ENCODE assay signal across 10 cellular contexts in the genomic region with DNA sequence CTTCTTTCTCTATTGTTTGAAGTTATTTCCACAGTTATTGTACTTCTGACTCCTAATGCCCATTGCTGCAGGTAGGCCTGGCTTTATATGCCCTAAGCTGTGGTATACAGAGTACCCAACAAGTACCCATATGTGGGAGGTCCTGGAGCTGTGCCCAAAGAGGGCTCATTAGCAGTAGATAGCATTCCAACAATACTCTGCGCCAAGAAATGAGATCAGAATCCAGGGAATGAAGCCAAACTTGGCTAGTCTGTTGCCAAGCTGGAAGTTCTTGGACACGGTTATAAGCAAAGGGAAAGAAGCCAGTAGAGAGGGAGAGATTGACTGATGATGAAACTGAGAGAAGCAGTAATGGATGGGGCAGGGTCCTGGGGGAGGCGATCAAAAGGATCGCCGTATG. TPM values are rescaled to one million over a fixed set of nuclear protein-coding genes. Genes with fewer than 3 reads are reported as not detected.
DNase-seq lines count a peak whose midpoint lies in the region; ATAC-seq lines count a peak whose summit lies in the region.
"Had no signal": no experiment of that assay in that cellular context is flagged by ENCODE, and none has a peak within 500 bp of the region (broad histone marks: within the 10 kb centered on the region; RNA-seq: fewer than 3 reads in every experiment).

No MANE protein-coding gene starts in this region.

- H3K27me3 ChIP-seq in aorta (ENCODE audit: control insufficient read depth in 1 of 2, insufficient read depth in 2 of 2, low read length in 1 of 2) = no peaks in the 10 kb centered on the region

- peaks cover 0 to 4% of the 10 kb centered on the region in 2 donors for H3K36me3 Mint-ChIP-seq in activated naive CD4-positive, alpha-beta T cell treated with anti-CD3 and anti-CD28 coated beads, Interleukin-2, amount 50 U/mL, for 72 hours

- H3K9me3 Mint-ChIP-seq in activated naive CD4-positive, alpha-beta T cell treated with anti-CD3 and anti-CD28 coated beads, Interleukin-2, amount 50 U/mL, for 72 hours = peaks cover 4 to 12% of the 10 kb centered on the region in 2 donors

- ATAC-seq in aorta (ENCODE audit: low FRiP score) (peak; percentile 38), GM18511 (IDR thresholded peaks at IDR 0.05; ENCODE audit: unreplicated experiment) (no peak)
- no peak for ATAC-seq in activated naive CD4-positive, alpha-beta T cell treated with anti-CD3 and anti-CD28 coated beads, Interleukin-2, amount 50 U/mL, for 72 hours
- ATAC-seq: activated T-cell treated with anti-CD3 and anti-CD28 coated beads, Interleukin-2, amount 50 U/mL, for 72 hours had no signal

- DNase-seq in NCI-H2171 treated with DMSO at 0.1 percent for 48 hours (lab: John Stamatoyannopoulos, UW) = peak; percentile 4
- DNase-seq in NCI-H2171 (lab: John Stamatoyannopoulos, UW) = no peak
- DNase-seq in cerebellar cortex (ENCODE audit: low spot score) = peak; percentile 91
- peak; percentile 89 for DNase-seq in kidney tubule cell (ENCODE audit: low spot score)
- peak in 1 of 2 donors; percentile 62 for DNase-seq in aorta
- DNase-seq in DMS114 treated with DMSO at 0.1 percent for 48 hours (lab: John Stamatoyannopoulos, UW; ENCODE audit: unreplicated experiment) = no peak
- DNase-seq in activated naive CD4-positive, alpha-beta T cell treated with anti-CD3 and anti-CD28 coated beads, Interleukin-2, amount 50 U/mL, for 72 hours (ENCODE audit: low spot score in 2 of 2) = no peak
- DNase-seq: 8988T; activated T-cell treated with anti-CD3 and anti-CD28 coated beads, Interleukin-2, amount 50 U/mL, for 72 hours had no signal

- no peaks in the 10 kb centered on the region for H3K9me3 ChIP-seq in aorta (ENCODE audit: control insufficient read depth, low read length)

- no peaks in the 10 kb centered on the region for H3K36me3 ChIP-seq in aorta (ENCODE audit: control insufficient read depth in 1 of 2, insufficient read depth in 2 of 2, low read length in 1 of 2)

- WGBS in aorta, 2 donors = 4% methylated on average over 5 of the region's 5 CpGs

- H3K27ac Mint-ChIP-seq in activated naive CD4-positive, alpha-beta T cell treated with anti-CD3 and anti-CD28 coated beads, Interleukin-2, amount 50 U/mL, for 72 hours = no peak overlapping the region
- H3K27ac Mint-ChIP-seq: activated T-cell treated with anti-CD3 and anti-CD28 coated beads, Interleukin-2, amount 50 U/mL, for 72 hours had no signal

- H3K4me1 ChIP-seq in aorta (ENCODE audit: control insufficient read depth in 1 of 2, insufficient read depth in 2 of 2, low read length in 2 of 2) = no peaks in the 10 kb centered on the region

- H3K27ac ChIP-seq in aorta (ENCODE audit: low read depth in 1 of 2, low read length in 2 of 2) = no peak overlapping the region

- intact Hi-C loops in aorta (cut with DNase I) = no loop called here

- no peak overlapping the region for H3K4me3 ChIP-seq in aorta (ENCODE audit: low read length in 2 of 2)

RNA-seq across cellular contexts. Expression of gene FAM169A, which starts 29.7 kb away (rescaled TPM):
- total RNA-seq in aorta = 1 to 10 TPM; 1.0 to 2.2 TPM
- under 1 TPM; 0.13 to 0.25 TPM for polyA plus RNA-seq in aorta
- 1 to 10 TPM; 6.1 to 7.8 TPM for total RNA-seq in activated naive CD4-positive, alpha-beta T cell treated with anti-CD3 and anti-CD28 coated beads, Interleukin-2, amount 50 U/mL, for 72 hours

Comparison
In these comparisons a context has a peak if more than half of its experiments do, and no peak if none do; other contexts are left out.
1. DNase-seq: peak in NCI-H2171 treated with DMSO at 0.1 percent for 48 hours (single experiment), cerebellar cortex (single experiment) and kidney tubule cell (single experiment); none in NCI-H2171 (single experiment), DMS114 treated with DMSO at 0.1 percent for 48 hours (single experiment) and activated naive CD4-positive, alpha-beta T cell treated with anti-CD3 and anti-CD28 coated beads, Interleukin-2, amount 50 U/mL, for 72 hours (0 of 2).